7 cellular contexts compared by ENCODE assay signal in the genomic region with DNA sequence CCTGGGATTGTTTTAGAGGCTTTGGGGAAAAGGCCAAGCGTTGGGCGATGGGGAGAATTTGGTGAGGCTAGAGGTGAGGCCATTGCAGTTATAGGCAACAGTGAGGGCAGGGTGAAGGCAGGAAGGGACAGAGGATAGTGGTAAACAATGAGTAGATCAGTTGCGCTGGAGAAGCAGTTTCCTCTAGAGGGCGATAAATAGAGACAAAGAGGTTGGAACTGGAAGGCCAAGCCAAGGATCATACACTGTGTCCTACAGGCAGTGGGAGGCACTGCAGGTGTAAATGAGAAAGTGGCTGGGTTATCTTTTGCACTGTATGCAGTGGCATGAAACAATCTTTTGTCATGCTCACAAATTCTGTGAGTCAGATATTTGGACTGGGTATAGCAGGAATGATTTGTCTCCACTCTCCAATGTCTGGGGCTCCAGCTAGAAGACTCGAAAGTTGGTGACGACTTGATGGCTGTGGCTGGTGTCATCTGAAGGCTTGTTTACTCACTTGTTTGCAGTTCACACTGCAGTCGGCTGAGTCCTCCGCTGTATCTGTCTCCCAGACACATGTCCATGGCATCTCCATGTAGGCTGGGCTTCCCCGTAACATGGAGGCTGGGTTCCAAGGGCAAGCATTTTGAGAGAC.
DNase-seq lines count a peak whose midpoint lies in the region; ATAC-seq and TF ChIP-seq lines count a peak whose summit lies in the region.

No MANE protein-coding gene starts in this region.

- H3K4me1 Mint-ChIP-seq in activated CD8-positive, alpha-beta T cell treated with anti-CD3 and anti-CD28 coated beads, Interleukin-2, amount 10 ng/mL, durations not matched to agents 7 days and 5 days (ENCODE audit: low read depth): peaks cover 6% of the 10 kb centered on the region
- H3K4me1 Mint-ChIP-seq in immature natural killer cell (no peaks in the 10 kb centered on the region), type B pancreatic cell (ENCODE audit: unreplicated experiment) (peaks cover 33% of the 10 kb centered on the region)

- no peaks in the 10 kb centered on the region for H3K36me3 Mint-ChIP-seq in activated CD8-positive, alpha-beta T cell treated with anti-CD3 and anti-CD28 coated beads, Interleukin-2, amount 10 ng/mL, durations not matched to agents 7 days and 5 days (ENCODE audit: low read depth)
- no peaks in the 10 kb centered on the region for H3K36me3 Mint-ChIP-seq in immature natural killer cell
- H3K36me3 Mint-ChIP-seq in type B pancreatic cell: no peaks in the 10 kb centered on the region

- no peak overlapping the region for H3K4me3 Mint-ChIP-seq in activated CD8-positive, alpha-beta T cell treated with anti-CD3 and anti-CD28 coated beads, Interleukin-2, amount 10 ng/mL, durations not matched to agents 7 days and 5 days
- no peak overlapping the region for H3K4me3 Mint-ChIP-seq in immature natural killer cell
- peak overlapping the region; percentile 3 for H3K4me3 Mint-ChIP-seq in type B pancreatic cell

- DNase-seq in G401 (ENCODE audit: low spot score): peak; percentile 30
- DNase-seq in NCI-H446 (lab: John Stamatoyannopoulos, UW): peak; percentile 13 to 80
- peak; percentile 76 for DNase-seq in activated CD8-positive, alpha-beta T cell treated with anti-CD3 and anti-CD28 coated beads, Interleukin-2, amount 10 ng/mL, durations not matched to agents 7 days and 5 days
- DNase-seq in immature natural killer cell: peak; percentile 10 to 45 (median 30)
- DNase-seq in type B pancreatic cell (ENCODE audit: extremely low spot score, unreplicated experiment): no peak

- H3K27ac Mint-ChIP-seq in activated CD8-positive, alpha-beta T cell treated with anti-CD3 and anti-CD28 coated beads, Interleukin-2, amount 10 ng/mL, durations not matched to agents 7 days and 5 days: peak overlapping the region; percentile 23
- H3K27ac Mint-ChIP-seq in immature natural killer cell: no peak overlapping the region
- H3K27ac Mint-ChIP-seq in type B pancreatic cell: no peak overlapping the region

- peak; percentile 100 for ATAC-seq in GM19438 (IDR thresholded peaks at IDR 0.05; ENCODE audit: low read depth, unreplicated experiment)
- peak; percentile 99 for ATAC-seq in HG03342 (IDR thresholded peaks at IDR 0.05; ENCODE audit: unreplicated experiment)
- ATAC-seq in activated CD8-positive, alpha-beta T cell treated with anti-CD3 and anti-CD28 coated beads, Interleukin-2, amount 10 ng/mL, durations not matched to agents 7 days and 5 days: peak; percentile 98

- in situ Hi-C loops in G401 (cut with HindIII; ENCODE audit: low sequenced_read_pairs): no loop called here

- peak; percentile 80 for TF ChIP-seq CTCF in type B pancreatic cell (conservative IDR thresholded peaks at IDR 0.05)

- CTCF ChIA-PET in activated CD8-positive, alpha-beta T cell treated with anti-CD3 and anti-CD28 coated beads, Interleukin-2, amount 10 ng/mL, durations not matched to agents 7 days and 5 days (lab: Charles Lee): no interaction called here

- H3K9me3 Mint-ChIP-seq in activated CD8-positive, alpha-beta T cell treated with anti-CD3 and anti-CD28 coated beads, Interleukin-2, amount 10 ng/mL, durations not matched to agents 7 days and 5 days (ENCODE audit: insufficient read depth): no peaks in the 10 kb centered on the region
- H3K9me3 Mint-ChIP-seq in immature natural killer cell (no peaks in the 10 kb centered on the region), type B pancreatic cell (no peaks in the 10 kb centered on the region)

- POLR2A ChIA-PET in activated CD8-positive, alpha-beta T cell treated with anti-CD3 and anti-CD28 coated beads, Interleukin-2, amount 10 ng/mL, durations not matched to agents 7 days and 5 days (lab: Charles Lee): no interaction called here

- H3K27me3 Mint-ChIP-seq in activated CD8-positive, alpha-beta T cell treated with anti-CD3 and anti-CD28 coated beads, Interleukin-2, amount 10 ng/mL, durations not matched to agents 7 days and 5 days (ENCODE audit: low read depth): peaks cover 18% of the 10 kb centered on the region
- H3K27me3 Mint-ChIP-seq in immature natural killer cell (ENCODE audit: low read depth in 3 of 3) (peaks cover 1 to 5% (median 4%) of the 10 kb centered on the region in 3 donors), type B pancreatic cell (no peaks in the 10 kb centered on the region)
